In genomic region chr7:32489788-32490126, GRCh38 we compare ENCODE assay signal across 8 cellular contexts. TPM values are rescaled to one million over a fixed set of nuclear protein-coding genes. Genes with fewer than 3 reads are reported as not detected.
DNase-seq lines count a peak whose midpoint lies in the region; ATAC-seq and TF ChIP-seq lines count a peak whose summit lies in the region.

No MANE protein-coding gene starts in this region.

- ATAC-seq in gastroesophageal sphincter: no peak
- ATAC-seq in stimulated activated naive B cell treated with anti-CD40 and anti-IgM and Interleukin-4, amounts not matched to agents 10 μg/mL and 1 μg/mL and 100 μg/mL, for 72 hours (replicated peaks): peak in 1 of 2 donors; percentile 28
- no peak for ATAC-seq in GM18861 (IDR thresholded peaks at IDR 0.05; ENCODE audit: unreplicated experiment)
- no peak for ATAC-seq in HG02642 (IDR thresholded peaks at IDR 0.05; ENCODE audit: poor library complexity, unreplicated experiment)

- no peak for DNase-seq in activated T-cell treated with anti-CD3 and anti-CD28 coated beads, Interleukin-2, amount 50 U/mL, for 24 hours
- no peak for DNase-seq in activated T-cell treated with anti-CD3 and anti-CD28 coated beads for 4 hours
- DNase-seq in SJCRH30: no peak
- no peak for DNase-seq in stimulated activated naive B cell treated with anti-CD40 and anti-IgM and Interleukin-4, amounts not matched to agents 10 μg/mL and 1 μg/mL and 100 μg/mL, for 72 hours
- no peak for DNase-seq in DMS 273 treated with DMSO at 0.1 percent for 48 hours (lab: John Stamatoyannopoulos, UW)

- peaks cover 52% of the 10 kb centered on the region for H3K36me3 Mint-ChIP-seq in activated T-cell treated with anti-CD3 and anti-CD28 coated beads, Interleukin-2, amount 50 U/mL, for 24 hours (ENCODE audit: low read depth)
- H3K36me3 Mint-ChIP-seq in stimulated activated naive B cell treated with anti-CD40 and anti-IgM and Interleukin-4, amounts not matched to agents 10 μg/mL and 1 μg/mL and 100 μg/mL, for 72 hours: peaks cover 9 to 25% of the 10 kb centered on the region in 2 donors

- no peaks in the 10 kb centered on the region for H3K9me3 Mint-ChIP-seq in activated T-cell treated with anti-CD3 and anti-CD28 coated beads, Interleukin-2, amount 50 U/mL, for 24 hours
- H3K9me3 Mint-ChIP-seq in stimulated activated naive B cell treated with anti-CD40 and anti-IgM and Interleukin-4, amounts not matched to agents 10 μg/mL and 1 μg/mL and 100 μg/mL, for 72 hours: no peaks in the 10 kb centered on the region

- H3K27ac Mint-ChIP-seq in activated T-cell treated with anti-CD3 and anti-CD28 coated beads, Interleukin-2, amount 50 U/mL, for 24 hours: peak overlapping the region; percentile 93
- peak overlapping the region; percentile 95 for H3K27ac Mint-ChIP-seq in stimulated activated naive B cell treated with anti-CD40 and anti-IgM and Interleukin-4, amounts not matched to agents 10 μg/mL and 1 μg/mL and 100 μg/mL, for 72 hours

- H3K4me3 ChIP-seq in SJCRH30: peak overlapping the region; percentile 83
- H3K4me3 ChIP-seq in gastroesophageal sphincter: peak overlapping the region; percentile 59 to 64

- no peaks in the 10 kb centered on the region for H3K27me3 Mint-ChIP-seq in activated T-cell treated with anti-CD3 and anti-CD28 coated beads, Interleukin-2, amount 50 U/mL, for 24 hours
- no peaks in the 10 kb centered on the region for H3K27me3 Mint-ChIP-seq in stimulated activated naive B cell treated with anti-CD40 and anti-IgM and Interleukin-4, amounts not matched to agents 10 μg/mL and 1 μg/mL and 100 μg/mL, for 72 hours

- H3K9me3 ChIP-seq in SJCRH30 (replicated peaks) (no peaks in the 10 kb centered on the region), gastroesophageal sphincter (no peaks in the 10 kb centered on the region)

- no peak for TF ChIP-seq CTCF in gastroesophageal sphincter (IDR thresholded peaks at IDR 0.05)

- TF ChIP-seq EP300 in gastroesophageal sphincter (IDR thresholded peaks at IDR 0.05): no peak

- WGBS in gastroesophageal sphincter (ENCODE audit: low coverage in 1 of 2), 2 donors: 0% methylated on average over 2 of the region's 9 CpGs

- peaks cover 32% of the 10 kb centered on the region for H3K4me1 Mint-ChIP-seq in activated T-cell treated with anti-CD3 and anti-CD28 coated beads, Interleukin-2, amount 50 U/mL, for 24 hours (ENCODE audit: low read depth)
- peaks cover 5 to 10% of the 10 kb centered on the region in 2 donors for H3K4me1 Mint-ChIP-seq in stimulated activated naive B cell treated with anti-CD40 and anti-IgM and Interleukin-4, amounts not matched to agents 10 μg/mL and 1 μg/mL and 100 μg/mL, for 72 hours

- peak overlapping the region; percentile 88 for H3K4me3 Mint-ChIP-seq in activated T-cell treated with anti-CD3 and anti-CD28 coated beads, Interleukin-2, amount 50 U/mL, for 24 hours
- peak overlapping the region; percentile 88 to 95 for H3K4me3 Mint-ChIP-seq in stimulated activated naive B cell treated with anti-CD40 and anti-IgM and Interleukin-4, amounts not matched to agents 10 μg/mL and 1 μg/mL and 100 μg/mL, for 72 hours

- peaks cover 15% of the 10 kb centered on the region for H3K36me3 ChIP-seq in SJCRH30
- H3K36me3 ChIP-seq in gastroesophageal sphincter: peaks cover 0 to 30% of the 10 kb centered on the region in 2 donors

- H3K27ac ChIP-seq in SJCRH30 (peak overlapping the region; percentile 75), gastroesophageal sphincter (peak overlapping the region; percentile 79 to 87 (median 84))

- no peaks in the 10 kb centered on the region; the same call in 1 of the 2 replicates for H3K4me1 ChIP-seq in SJCRH30
- peaks cover 0 to 29% (median 11%) of the 10 kb centered on the region in 3 donors for H3K4me1 ChIP-seq in gastroesophageal sphincter

- no peak for TF ChIP-seq POLR2A in gastroesophageal sphincter (IDR thresholded peaks at IDR 0.05)

- H3K27me3 ChIP-seq in SJCRH30 (no peaks in the 10 kb centered on the region), gastroesophageal sphincter (no peaks in the 10 kb centered on the region)

RNA-seq across cellular contexts. Expression of gene LSM5, which starts 0.4 kb away (rescaled TPM):
- 130 and 149 TPM in 2 replicates for total RNA-seq in SJCRH30 (2014; rRNA removed; shearing (Covaris generic))
- total RNA-seq in gastroesophageal sphincter: 10 to 100 TPM; 10.1 to 35.3 (median 20.2) TPM

RNA-seq across cellular contexts. Expression of gene AVL9, which starts 5.5 kb away (rescaled TPM):
- total RNA-seq in SJCRH30 (2014; rRNA removed; shearing (Covaris generic)): 28.2 and 29.2 TPM in 2 replicates
- 10 to 100 TPM; 16.6 to 31.1 (median 22.0) TPM for total RNA-seq in gastroesophageal sphincter
